ENCODE assay signal across 25 cellular contexts in the genomic region with DNA sequence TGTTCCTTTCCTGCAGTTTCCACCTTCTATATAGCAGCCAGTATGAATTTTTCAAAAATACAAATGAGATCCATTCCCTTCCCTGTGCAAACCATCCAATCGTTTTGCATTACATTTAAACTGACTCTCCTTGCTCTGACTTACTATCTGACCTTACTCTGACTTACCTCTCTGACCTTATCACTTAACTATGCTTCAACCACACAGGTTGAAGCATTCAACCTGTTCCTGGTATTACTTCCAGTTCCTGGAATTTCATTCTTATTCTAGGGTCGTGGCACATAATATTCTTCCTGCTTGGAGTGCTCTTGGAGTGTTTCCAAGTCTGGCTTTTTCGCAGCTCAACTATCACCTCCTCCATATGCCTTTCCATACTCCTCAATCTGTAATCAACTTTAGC.
"Had no signal": no experiment of that assay in that cellular context is flagged by ENCODE, and none has a peak within 500 bp of the region (broad histone marks: within the 10 kb centered on the region; RNA-seq: fewer than 3 reads in every experiment).

No MANE protein-coding gene starts in this region.

- ATAC-seq: left lobe of liver; psoas muscle; right cardiac atrium; stimulated activated memory B cell treated with anti-CD40 and anti-IgM and Interleukin-4, amounts not matched to agents 10 μg/mL and 1 μg/mL and 100 μg/mL, for 72 hours; stimulated activated naive CD8-positive, alpha-beta T cell treated with anti-CD3 and anti-CD28 coated beads, Interleukin-15, Interleukin-2, amounts not matched to agents 100 U/mL and 50 U/mL, for 24 hours had no signal

- H3K27me3 ChIP-seq: colonic mucosa, ovary, sigmoid colon, testis, tibial artery had no signal

- H3K4me1 ChIP-seq: colonic mucosa, psoas muscle, sigmoid colon, testis, tibial artery had no signal

- H3K36me3 ChIP-seq: colonic mucosa, ovary, sigmoid colon, tibial artery had no signal

- H3K27ac ChIP-seq: colonic mucosa, ovary, psoas muscle, sigmoid colon, testis, tibial artery had no signal

- H3K27ac Mint-ChIP-seq: dendritic cell treated with granulocyte-macrophage colony-stimulating factor and Interleukin-4, amounts not matched to agents 40 ng/mL and 50 ng/mL, for 4 days; immature natural killer cell; memory B cell; naive B cell; nephron progenitor cell; stimulated activated memory B cell treated with anti-CD40 and anti-IgM and Interleukin-4, amounts not matched to agents 10 μg/mL and 1 μg/mL and 100 μg/mL, for 72 hours; type B pancreatic cell had no signal

- DNase-seq: colonic mucosa; effector CD8-positive, alpha-beta T cell; hypothalamus; immature natural killer cell; islet precursor cell; naive B cell; nephron progenitor cell; occipital lobe; ovary; posterior cingulate gyrus; psoas muscle; right cardiac atrium; sigmoid colon; stimulated activated CD4-positive, alpha-beta T cell treated with anti-CD3 and anti-CD28 coated beads, Interleukin-4, amount 100 ng/mL, for 4 hours; stimulated activated naive CD8-positive, alpha-beta T cell treated with anti-CD3 and anti-CD28 coated beads, Interleukin-15, Interleukin-2, amounts not matched to agents 100 U/mL and 50 U/mL, for 24 hours; substantia nigra; testis; tibial artery had no signal

- H3K4me3 ChIP-seq: colonic mucosa, lung, ovary, psoas muscle, sigmoid colon, testis, tibial artery had no signal

- H3K4me1 Mint-ChIP-seq: immature natural killer cell; memory B cell; naive B cell; nephron progenitor cell; stimulated activated memory B cell treated with anti-CD40 and anti-IgM and Interleukin-4, amounts not matched to agents 10 μg/mL and 1 μg/mL and 100 μg/mL, for 72 hours had no signal

- H3K9me3 ChIP-seq: colonic mucosa, ovary, psoas muscle, sigmoid colon, testis, tibial artery had no signal

- FAIRE-seq: frontal cortex had no signal

- H3K36me3 Mint-ChIP-seq: immature natural killer cell; memory B cell; naive B cell; stimulated activated memory B cell treated with anti-CD40 and anti-IgM and Interleukin-4, amounts not matched to agents 10 μg/mL and 1 μg/mL and 100 μg/mL, for 72 hours; type B pancreatic cell had no signal

- H3K4me3 Mint-ChIP-seq: dendritic cell treated with granulocyte-macrophage colony-stimulating factor and Interleukin-4, amounts not matched to agents 40 ng/mL and 50 ng/mL, for 4 days; immature natural killer cell; memory B cell; naive B cell; nephron progenitor cell; stimulated activated memory B cell treated with anti-CD40 and anti-IgM and Interleukin-4, amounts not matched to agents 10 μg/mL and 1 μg/mL and 100 μg/mL, for 72 hours; type B pancreatic cell had no signal

- H3K9me3 Mint-ChIP-seq: nephron progenitor cell; stimulated activated memory B cell treated with anti-CD40 and anti-IgM and Interleukin-4, amounts not matched to agents 10 μg/mL and 1 μg/mL and 100 μg/mL, for 72 hours; type B pancreatic cell had no signal

- H3K27me3 Mint-ChIP-seq: dendritic cell treated with granulocyte-macrophage colony-stimulating factor and Interleukin-4, amounts not matched to agents 40 ng/mL and 50 ng/mL, for 4 days; memory B cell; naive B cell; stimulated activated memory B cell treated with anti-CD40 and anti-IgM and Interleukin-4, amounts not matched to agents 10 μg/mL and 1 μg/mL and 100 μg/mL, for 72 hours; type B pancreatic cell had no signal
